In the genomic region with DNA sequence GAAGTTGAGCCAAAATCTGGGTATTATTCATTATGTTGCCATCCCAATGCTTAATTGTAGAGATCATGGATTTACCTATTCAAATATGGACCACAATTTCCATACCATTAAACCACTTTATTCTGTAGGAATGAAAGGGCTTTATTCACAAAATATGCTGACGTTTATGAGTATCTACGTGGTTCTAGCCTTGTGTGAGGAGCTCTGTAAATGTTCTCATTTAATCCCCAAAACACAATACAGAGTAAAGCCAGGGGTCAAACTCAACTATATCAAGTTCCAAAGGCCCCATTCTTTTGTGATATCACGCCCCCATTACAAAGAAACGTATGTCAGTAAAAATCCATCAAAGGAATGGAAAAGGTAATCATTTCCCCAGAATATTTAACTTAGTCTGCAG, we compare ENCODE assay signal across 24 cellular contexts.
"Had no signal": no experiment of that assay in that cellular context is flagged by ENCODE, and none has a peak within 500 bp of the region (broad histone marks: within the 10 kb centered on the region; RNA-seq: fewer than 3 reads in every experiment).

No MANE protein-coding gene starts in this region.

- H3K9me3 ChIP-seq: colonic mucosa, left lung, psoas muscle, sigmoid colon, spleen, testis, transverse colon, upper lobe of right lung, uterus had no signal

- H3K4me1 ChIP-seq: colonic mucosa, left lung, psoas muscle, spleen, testis, transverse colon, upper lobe of right lung, uterus had no signal

- DNase-seq: colonic mucosa; dermis blood vessel endothelial cell; effector memory CD4-positive, alpha-beta T cell; head of caudate nucleus; left cardiac atrium; left lung; mesenchymal stem cell; midbrain; naive thymus-derived CD4-positive, alpha-beta T cell; nucleus accumbens; psoas muscle; right cardiac atrium; sigmoid colon; spleen; stimulated activated CD4-positive, alpha-beta T cell treated with anti-CD3 and anti-CD28 coated beads, Interleukin-4, amount 100 ng/mL, for 4 hours; stimulated activated naive CD8-positive, alpha-beta T cell treated with anti-CD3 and anti-CD28 coated beads, Interleukin-15, Interleukin-2, amounts not matched to agents 100 U/mL and 50 U/mL, for 24 hours; substantia nigra; testis; transverse colon; upper lobe of right lung; uterus had no signal

- H3K27me3 ChIP-seq: colonic mucosa, hepatocyte, left lung, sigmoid colon, testis, transverse colon, upper lobe of right lung, uterus had no signal

- H3K4me3 ChIP-seq: colonic mucosa, hepatocyte, left lung, psoas muscle, sigmoid colon, spleen, testis, transverse colon, upper lobe of right lung, uterus had no signal

- H3K4me1 Mint-ChIP-seq: naive thymus-derived CD4-positive, alpha-beta T cell; nephron; stimulated activated memory B cell treated with anti-CD40 and anti-IgM and Interleukin-4, amounts not matched to agents 10 μg/mL and 1 μg/mL and 100 μg/mL, for 72 hours had no signal

- H3K36me3 ChIP-seq: colonic mucosa, transverse colon, uterus had no signal

- H3K36me3 Mint-ChIP-seq: naive thymus-derived CD4-positive, alpha-beta T cell; stimulated activated memory B cell treated with anti-CD40 and anti-IgM and Interleukin-4, amounts not matched to agents 10 μg/mL and 1 μg/mL and 100 μg/mL, for 72 hours had no signal

- ATAC-seq: left lung; naive thymus-derived CD4-positive, alpha-beta T cell; psoas muscle; right cardiac atrium; stimulated activated memory B cell treated with anti-CD40 and anti-IgM and Interleukin-4, amounts not matched to agents 10 μg/mL and 1 μg/mL and 100 μg/mL, for 72 hours; stimulated activated naive CD8-positive, alpha-beta T cell treated with anti-CD3 and anti-CD28 coated beads, Interleukin-15, Interleukin-2, amounts not matched to agents 100 U/mL and 50 U/mL, for 24 hours; upper lobe of right lung had no signal

- H3K4me3 Mint-ChIP-seq: naive thymus-derived CD4-positive, alpha-beta T cell; nephron; stimulated activated memory B cell treated with anti-CD40 and anti-IgM and Interleukin-4, amounts not matched to agents 10 μg/mL and 1 μg/mL and 100 μg/mL, for 72 hours had no signal

- H3K27ac ChIP-seq: colonic mucosa, hepatocyte, left lung, psoas muscle, spleen, testis, transverse colon, upper lobe of right lung had no signal

- H3K27ac Mint-ChIP-seq: naive thymus-derived CD4-positive, alpha-beta T cell; stimulated activated memory B cell treated with anti-CD40 and anti-IgM and Interleukin-4, amounts not matched to agents 10 μg/mL and 1 μg/mL and 100 μg/mL, for 72 hours had no signal

- H3K9me3 Mint-ChIP-seq: naive thymus-derived CD4-positive, alpha-beta T cell; nephron; stimulated activated memory B cell treated with anti-CD40 and anti-IgM and Interleukin-4, amounts not matched to agents 10 μg/mL and 1 μg/mL and 100 μg/mL, for 72 hours had no signal
